In genomic region chr19:58450836-58451357, GRCh38 we compare ENCODE assay signal across 8 cellular contexts. TPM values are rescaled to one million over a fixed set of nuclear protein-coding genes. Genes with fewer than 3 reads are reported as not detected.
DNase-seq lines count a peak whose midpoint lies in the region; ATAC-seq and TF ChIP-seq lines count a peak whose summit lies in the region.

No MANE protein-coding gene starts in this region.

- H2AFZ ChIP-seq in PC-9 (peak overlapping the region; percentile 94), parathyroid adenoma (peak overlapping the region; percentile 90)

- H3K79me2 ChIP-seq in PC-9 (ENCODE audit: low read depth) (no peaks in the 10 kb centered on the region), parathyroid adenoma (peaks cover 11% of the 10 kb centered on the region)

- ATAC-seq in GM21367 (IDR thresholded peaks at IDR 0.05; ENCODE audit: unreplicated experiment) = peak; percentile 6

- DNase-seq in AG04449 (ENCODE audit: low read depth, low spot score) = no peak
- DNase-seq in PC-9 = peak in 1 of 2 experiments; percentile 36
- no peak for DNase-seq in esophagus muscularis mucosa (ENCODE audit: extremely low spot score)
- DNase-seq in hepatic stellate cell (ENCODE audit: low spot score) = no peak
- no peak for DNase-seq in NCI-H2171 (lab: John Stamatoyannopoulos, UW)
- no peak for DNase-seq in NCI-H82 treated with DMSO at 0.1 percent for 48 hours (lab: John Stamatoyannopoulos, UW; ENCODE audit: unreplicated experiment)

- H3K27ac ChIP-seq in PC-9 = no peak overlapping the region
- H3K27ac ChIP-seq in esophagus muscularis mucosa (replicated peaks in 1 of 4) = peak overlapping the region in 2 of 4 donors; percentile 76 to 83
- H3K27ac ChIP-seq in parathyroid adenoma = peak overlapping the region; percentile 53

- H3K36me3 ChIP-seq in PC-9 (ENCODE audit: low read depth) (no peaks in the 10 kb centered on the region), esophagus muscularis mucosa (peaks cover 0 to 25% (median 18%) of the 10 kb centered on the region in 4 donors), parathyroid adenoma (ENCODE audit: control insufficient read depth, insufficient read depth, low read length) (no peaks in the 10 kb centered on the region)

- H3K4me3 ChIP-seq in AG04449 (ENCODE audit: low read depth, low read length) (peak overlapping the region; percentile 71), PC-9 (peak overlapping the region; percentile 81), esophagus muscularis mucosa (peak overlapping the region; percentile 87 to 93 (median 88)), parathyroid adenoma (ENCODE audit: low read depth, low read length) (peak overlapping the region; percentile 93)

- H3K4me2 ChIP-seq in PC-9 = peak overlapping the region; percentile 88
- peak overlapping the region; percentile 91 for H3K4me2 ChIP-seq in parathyroid adenoma (ENCODE audit: low read length)

- BruUV-seq in PC-9 (replicated peaks; lab: Mats Ljungman, UMichigan) = no TSS peak

- H3K9me2 ChIP-seq in PC-9 (ENCODE audit: insufficient read depth) = no peaks in the 10 kb centered on the region

- WGBS in esophagus muscularis mucosa = 2% methylated on average over 11 of the region's 11 CpGs

- H3K9ac ChIP-seq in parathyroid adenoma = no peak overlapping the region

- POLR2A ChIA-PET in AG04449 (lab: Yijun Ruan, JAX) (no interaction called here), PC-9 (lab: Charles Lee; ENCODE audit: unreplicated experiment) (interaction anchor here (0.6 to 0.7 kb wide), 2 partner anchors 42 to 79 kb away, joined by 3 to 5 read pairs; partner anchors contain the start of gene ZNF584)

- H3K9me3 ChIP-seq in PC-9 (ENCODE audit: insufficient read depth, low read depth) (no peaks in the 10 kb centered on the region; the same call in 1 of the 2 replicates), esophagus muscularis mucosa (no peaks in the 10 kb centered on the region), parathyroid adenoma (ENCODE audit: control insufficient read depth, low read length) (no peaks in the 10 kb centered on the region)

- H3K27me3 ChIP-seq in PC-9 (ENCODE audit: insufficient read depth, low read depth) (peaks cover 6% of the 10 kb centered on the region; the same call in 1 of the 2 replicates), esophagus muscularis mucosa (peaks cover 0 to 34% (median 0%) of the 10 kb centered on the region in 4 donors), parathyroid adenoma (ENCODE audit: control insufficient read depth, insufficient read depth, low read length) (no peaks in the 10 kb centered on the region)

- no peak for TF ChIP-seq EP300 in esophagus muscularis mucosa (IDR thresholded peaks at IDR 0.05)

- CTCF ChIA-PET in AG04449 (lab: Yijun Ruan, JAX) = interaction anchor here (1.3 kb wide), 1 partner anchor 9 kb away, joined by 3 read pairs; no protein-coding TSS in a partner anchor
- CTCF ChIA-PET in PC-9 (lab: Charles Lee) = no interaction called here

- H3F3A ChIP-seq in PC-9 (ENCODE audit: insufficient read depth, low read depth) = no peaks in the 10 kb centered on the region

- intact Hi-C loops in PC-9 (cut with micrococcal nuclease; ENCODE audit: unreplicated experiment) = loop anchor here (1.0 to 5.0 kb wide), 2 partner anchors 43 to 89 kb away; partner anchors contain the start of genes ZNF497 and ZNF584
- intact Hi-C loops in esophagus muscularis mucosa (cut with DNase I) = no loop called here

- TF ChIP-seq POLR2A in esophagus muscularis mucosa (IDR thresholded peaks at IDR 0.05; ENCODE audit: low read depth) = no peak

- no peaks in the 10 kb centered on the region for H4K20me1 ChIP-seq in PC-9 (ENCODE audit: insufficient read depth)

- 0 out of 2 replicates have a peak, but pooled peaks cover 5% of the 10 kb centered on the region for H3K4me1 ChIP-seq in PC-9 (replicated peaks; ENCODE audit: insufficient read depth)
- peaks cover 8 to 22% (median 18%) of the 10 kb centered on the region in 4 donors for H3K4me1 ChIP-seq in esophagus muscularis mucosa
- peaks cover 11% of the 10 kb centered on the region for H3K4me1 ChIP-seq in parathyroid adenoma

- no peak for TF ChIP-seq CTCF in AG04449 (IDR thresholded peaks at IDR 0.05; ENCODE audit: insufficient read depth, low read length, missing control alignments)
- no peak for TF ChIP-seq CTCF in PC-9 (conservative IDR thresholded peaks at IDR 0.05)
- no peak for TF ChIP-seq CTCF in esophagus muscularis mucosa (IDR thresholded peaks at IDR 0.05)
- no peak for TF ChIP-seq CTCF in parathyroid adenoma (IDR thresholded peaks at IDR 0.05)

RNA-seq across cellular contexts. Expression of gene ZNF324B, which starts 0.5 kb away (rescaled TPM):
- 4.3 and 6.1 TPM in 2 replicates for total RNA-seq in PC-9 (2021)
- 1 to 10 TPM; 7.1 to 9.7 (median 8.3) TPM for total RNA-seq in esophagus muscularis mucosa

RNA-seq across cellular contexts. Expression of gene ZNF132, which starts 10.9 kb away (rescaled TPM):
- 1.5 and 2.1 TPM in 2 replicates for total RNA-seq in PC-9 (2021)
- total RNA-seq in esophagus muscularis mucosa = 1 to 10 TPM; 3.7 to 6.7 (median 4.5) TPM

RNA-seq across cellular contexts. Expression of gene ZNF324, which starts 16.0 kb away (rescaled TPM):
- total RNA-seq in PC-9 (2021) = 5.9 and 8.1 TPM in 2 replicates
- total RNA-seq in esophagus muscularis mucosa = 10 to 100 TPM; 12.9 to 21.8 (median 15.6) TPM

RNA-seq across cellular contexts. Expression of gene ZNF446, which starts 25.3 kb away (rescaled TPM):
- total RNA-seq in PC-9 (2021) (11.0 and 16.5 TPM in 2 replicates), esophagus muscularis mucosa (10 to 100 TPM; 13.7 to 20.4 (median 17.0) TPM)

RNA-seq across cellular contexts. Expression of gene ZNF584, which starts 42.4 kb away (rescaled TPM):
- total RNA-seq in PC-9 (2021) (13.5 and 18.8 TPM in 2 replicates), esophagus muscularis mucosa (10 to 100 TPM; 11.6 to 24.2 (median 18.9) TPM)
